In genomic region chrX:48703642-48704481, GRCh38 we compare ENCODE assay signal across 13 cellular contexts. TPM values are rescaled to one million over a fixed set of nuclear protein-coding genes. Genes with fewer than 3 reads are reported as not detected.
A peak's percentile ranks its signal among the peaks of the same experiment; 100 is the strongest.
DNase-seq lines count a peak whose midpoint lies in the region; ATAC-seq, FAIRE-seq and TF ChIP-seq lines count a peak whose summit lies in the region.
"Had no signal": no experiment of that assay in that cellular context is flagged by ENCODE, and none has a peak within 500 bp of the region (broad histone marks: within the 10 kb centered on the region; RNA-seq: fewer than 3 reads in every experiment).

No MANE protein-coding gene starts in this region.

- peaks cover 61% of the 10 kb centered on the region for H3K79me2 ChIP-seq in K562 (ENCODE audit: control insufficient read depth, insufficient read depth, low read length)

- H3K9me3 Mint-ChIP-seq in activated naive CD8-positive, alpha-beta T cell treated with anti-CD3 and anti-CD28 coated beads, Interleukin-2, amount 10 ng/mL, durations not matched to agents 7 days and 5 days: no peaks in the 10 kb centered on the region
- no peaks in the 10 kb centered on the region for H3K9me3 Mint-ChIP-seq in activated naive CD8-positive, alpha-beta T cell treated with anti-CD3 and anti-CD28 coated beads, Interleukin-2, amount 50 U/mL, for 24 hours
- H3K9me3 Mint-ChIP-seq: CD14-positive monocyte had no signal

- peaks cover 24 to 33% of the 10 kb centered on the region in 2 experiments for H3K4me1 ChIP-seq in K562 (replicated peaks in 1 of 2; ENCODE audit: control insufficient read depth in 2 of 2, insufficient read depth in 2 of 2, low read length in 2 of 2)
- H3K4me1 ChIP-seq in heart right ventricle: peaks cover 0 to 12% (median 0%) of the 10 kb centered on the region in 9 donors

- in situ Hi-C loops in K562 (cut with MboI): no loop called here
- in situ Hi-C loops in ACHN (cut with HindIII; ENCODE audit: low pct_ligation_motif_present, low pct_unique_long_range_greater_than_20kb, low sequenced_read_pairs): no loop called here

- peaks cover 17% of the 10 kb centered on the region for H3K36me3 Mint-ChIP-seq in activated naive CD8-positive, alpha-beta T cell treated with anti-CD3 and anti-CD28 coated beads, Interleukin-2, amount 10 ng/mL, durations not matched to agents 7 days and 5 days
- H3K36me3 Mint-ChIP-seq in activated naive CD8-positive, alpha-beta T cell treated with anti-CD3 and anti-CD28 coated beads, Interleukin-2, amount 50 U/mL, for 24 hours (ENCODE audit: low read depth): peaks cover 19% of the 10 kb centered on the region

- TF ChIP-seq CTCF in K562 (IDR thresholded peaks at IDR 0.05 in 2 of 3, conservative IDR thresholded peaks at IDR 0.05 in 1 of 3; ENCODE audit: insufficient read depth in 2 of 3, low read depth in 1 of 3, low read length in 3 of 3): no peak
- peak in 2 of 9 donors; percentile 17 to 33 for TF ChIP-seq CTCF in heart right ventricle (IDR thresholded peaks at IDR 0.05)

- H3K27ac ChIP-seq in K562 (ENCODE audit: extremely low read depth, low read depth, low read length) (no peak overlapping the region), heart right ventricle (peak overlapping the region in 6 of 10 donors; percentile 25 to 60 (median 42)), temporal lobe (ENCODE audit: low read depth, low read length) (peak overlapping the region; percentile 70)

- TF ChIP-seq POLR2A in K562 (conservative IDR thresholded peaks at IDR 0.05): no peak

- intact Hi-C loops in K562 (cut with micrococcal nuclease): loop anchor here (5.0 kb wide), 1 partner anchor 33 kb away; no protein-coding TSS in a partner anchor
- intact Hi-C loops in heart right ventricle (cut with DNase I): loop anchor here in 1 of 10 donors (5.0 kb wide), 1 partner anchor 33 kb away; no protein-coding TSS in a partner anchor

- no peak for DNase-seq in activated naive CD8-positive, alpha-beta T cell treated with anti-CD3 and anti-CD28 coated beads, Interleukin-2, amount 10 ng/mL, durations not matched to agents 7 days and 5 days
- DNase-seq in activated naive CD8-positive, alpha-beta T cell treated with anti-CD3 and anti-CD28 coated beads, Interleukin-2, amount 50 U/mL, for 24 hours: no peak
- DNase-seq in K562 (ENCODE audit: extremely low read depth in 1 of 4, low spot score in 3 of 4) (no peak), heart right ventricle (no peak), ACHN (no peak), DMS79 (lab: John Stamatoyannopoulos, UW) (no peak)
- DNase-seq: activated gamma-delta T cell; NCI-H1105 treated with DMSO at 0.1 percent for 48 hours; stimulated activated CD8-positive, alpha-beta memory T cell treated with anti-CD3 and anti-CD28 coated beads, Interleukin-4, amount 100 ng/mL, for 48 hours had no signal

- FAIRE-seq in K562 (lab: Jason Lieb, UNC): no peak

- H3K4me3 Mint-ChIP-seq in activated naive CD8-positive, alpha-beta T cell treated with anti-CD3 and anti-CD28 coated beads, Interleukin-2, amount 10 ng/mL, durations not matched to agents 7 days and 5 days: no peak overlapping the region
- no peak overlapping the region for H3K4me3 Mint-ChIP-seq in activated naive CD8-positive, alpha-beta T cell treated with anti-CD3 and anti-CD28 coated beads, Interleukin-2, amount 50 U/mL, for 24 hours
- H3K4me3 Mint-ChIP-seq: CD14-positive monocyte had no signal

- CTCF ChIA-PET in K562 (lab: Yijun Ruan, JAX; ENCODE audit: low intra/inter-chr PET ratio): no interaction called here

- no peak for TF ChIP-seq RAD21 in K562 (CRISPR knock-in tag; conservative IDR thresholded peaks at IDR 0.05 in 1 of 2, IDR thresholded peaks at IDR 0.05 in 1 of 2)

- H3K27me3 ChIP-seq in K562 (ENCODE audit: control insufficient read depth in 2 of 2, insufficient read depth in 2 of 2, low read length in 2 of 2) (no peaks in the 10 kb centered on the region), heart right ventricle (peaks cover 0 to 4% (median 0%) of the 10 kb centered on the region in 7 donors)

- H3K36me3 ChIP-seq in K562 (ENCODE audit: control insufficient read depth, insufficient read depth, low read length) (peaks cover 100% of the 10 kb centered on the region), heart right ventricle (peaks cover 0 to 39% (median 0%) of the 10 kb centered on the region in 9 donors)

- no peak overlapping the region for H3K4me2 ChIP-seq in K562 (ENCODE audit: insufficient read depth, low read length)

- H3K27me3 Mint-ChIP-seq in activated naive CD8-positive, alpha-beta T cell treated with anti-CD3 and anti-CD28 coated beads, Interleukin-2, amount 10 ng/mL, durations not matched to agents 7 days and 5 days: no peaks in the 10 kb centered on the region
- H3K27me3 Mint-ChIP-seq in activated naive CD8-positive, alpha-beta T cell treated with anti-CD3 and anti-CD28 coated beads, Interleukin-2, amount 50 U/mL, for 24 hours: no peaks in the 10 kb centered on the region

- H3K4me3 ChIP-seq in K562 (no peak overlapping the region), heart right ventricle (no peak overlapping the region)

- no peak overlapping the region for H2AFZ ChIP-seq in K562 (ENCODE audit: low read depth, low read length)

- TF ChIP-seq EP300 in K562 (IDR thresholded peaks at IDR 0.05; ENCODE audit: low read length): no peak

- peaks cover 15% of the 10 kb centered on the region for H4K20me1 ChIP-seq in K562 (replicated peaks; ENCODE audit: control insufficient read depth, insufficient read depth, low read length)

- 74% methylated on average over 4 of the region's 4 CpGs for WGBS in K562 (ENCODE audit: insufficient coverage, low coverage, missing lambda C conversion rate)
- 46 to 64% methylated on average over 3 to 4 of the region's 4 CpGs for WGBS in heart right ventricle, 2 donors

- POLR2A ChIA-PET in activated naive CD8-positive, alpha-beta T cell treated with anti-CD3 and anti-CD28 coated beads, Interleukin-2, amount 10 ng/mL, durations not matched to agents 7 days and 5 days (lab: Charles Lee): no interaction called here
- POLR2A ChIA-PET in K562 (lab: Yijun Ruan, JAX): interaction anchor here (0.6 to 1.2 kb wide), 4 partner anchors 9 to 33 kb away, joined by 3 to 4 read pairs (median 4); no protein-coding TSS in a partner anchor

- H3K27ac Mint-ChIP-seq in activated naive CD8-positive, alpha-beta T cell treated with anti-CD3 and anti-CD28 coated beads, Interleukin-2, amount 10 ng/mL, durations not matched to agents 7 days and 5 days: peak overlapping the region; percentile 25
- H3K27ac Mint-ChIP-seq in activated naive CD8-positive, alpha-beta T cell treated with anti-CD3 and anti-CD28 coated beads, Interleukin-2, amount 50 U/mL, for 24 hours: no peak overlapping the region

- BruUV-seq in K562 (replicated peaks; lab: Mats Ljungman, UMichigan): TSS peak; percentile 6

- peaks cover 6% of the 10 kb centered on the region for H3K4me1 Mint-ChIP-seq in activated naive CD8-positive, alpha-beta T cell treated with anti-CD3 and anti-CD28 coated beads, Interleukin-2, amount 10 ng/mL, durations not matched to agents 7 days and 5 days
- H3K4me1 Mint-ChIP-seq in activated naive CD8-positive, alpha-beta T cell treated with anti-CD3 and anti-CD28 coated beads, Interleukin-2, amount 50 U/mL, for 24 hours: peaks cover 4% of the 10 kb centered on the region

- no peaks in the 10 kb centered on the region for H3K9me1 ChIP-seq in K562 (ENCODE audit: control insufficient read depth, insufficient read depth, low read length)

- no peaks in the 10 kb centered on the region for H3K9me3 ChIP-seq in K562 (replicated peaks; ENCODE audit: control insufficient read depth, insufficient read depth, low read depth, low read length)
- no peaks in the 10 kb centered on the region for H3K9me3 ChIP-seq in heart right ventricle

- H3K9ac ChIP-seq in K562 (ENCODE audit: insufficient read depth in 1 of 2, low read depth in 2 of 2, low read length in 2 of 2): no peak overlapping the region

- no peak for ATAC-seq in activated naive CD8-positive, alpha-beta T cell treated with anti-CD3 and anti-CD28 coated beads, Interleukin-2, amount 10 ng/mL, durations not matched to agents 7 days and 5 days (ENCODE audit: low read depth)
- ATAC-seq in activated naive CD8-positive, alpha-beta T cell treated with anti-CD3 and anti-CD28 coated beads, Interleukin-2, amount 50 U/mL, for 24 hours: no peak
- ATAC-seq in K562 (no peak), heart right ventricle (peak in 6 of 8 donors; percentile 67 to 89 (median 72)), GM21515 (IDR thresholded peaks at IDR 0.05; ENCODE audit: unreplicated experiment) (no peak)

RNA-seq across cellular contexts. Expression of gene SUV39H1, which starts 7.3 kb away (rescaled TPM):
- 10 to 100 TPM; 25.4 to 26.8 TPM for total RNA-seq in activated naive CD8-positive, alpha-beta T cell treated with anti-CD3 and anti-CD28 coated beads, Interleukin-2, amount 10 ng/mL, durations not matched to agents 7 days and 5 days
- total RNA-seq in K562 (2011; cell fraction: chromatin; rRNA removed; ENCODE audit: low replicate concordance): 9.5 and 28.8 TPM in 2 replicates
- total RNA-seq in K562 (2011; cell fraction: nucleolus; rRNA removed): 29.4 and 31.5 TPM in 2 replicates
- total RNA-seq in K562 (2011; cell fraction: nucleoplasm; rRNA removed): 20.1 and 21.3 TPM in 2 replicates
- total RNA-seq in K562 (2014; rRNA removed) (21.7 and 29.1 TPM in 2 replicates), K562 (2014; rRNA removed; fragmentation: Illumina TruSeq; extraction: Trizol) (11.5 and 13.1 TPM in 2 replicates), K562 (2015; rRNA removed; fragmentation: Illumina TruSeq; extraction: Trizol) (17.9 and 19.0 TPM in 2 replicates), K562 (2021) (31.9 and 34.7 TPM in 2 replicates), heart right ventricle (1 to 10 TPM; 2.2 to 5.6 (median 3.1) TPM), temporal lobe (1.7 TPM)
- polyA plus RNA-seq in K562 (2011; rRNA removed) (13.8 and 26.0 TPM in 2 replicates), K562 (2014; fragmentation: Illumina TruSeq; extraction: Trizol) (32.1 and 33.5 TPM in 2 replicates), K562 (2014; fragmentation: Nextera tagmentation; extraction: Ambion mirVana) (1 to 10 TPM; 4.7 to 6.5 TPM), K562 (2014; rRNA removed) (19.0 and 19.4 TPM in 2 replicates), heart right ventricle (1 to 10 TPM; 1.4 to 4.6 TPM)
- 23.8 and 37.0 TPM in 2 replicates for polyA plus RNA-seq in K562 (2011; cell fraction: cytosol; rRNA removed)
- 38.1 and 50.4 TPM in 2 replicates for polyA plus RNA-seq in K562 (2011; cell fraction: nucleus; rRNA removed)
- polyA plus RNA-seq in K562 (2012): 26.5 and 33.6 TPM in 2 replicates
- 16.9 and 18.2 TPM in 2 replicates for polyA minus RNA-seq in K562 (2011; rRNA and poly(A)+ RNA removed)
- 18.5 and 20.0 TPM in 2 replicates for polyA minus RNA-seq in K562 (2011; cell fraction: cytosol; rRNA and poly(A)+ RNA removed)
- polyA minus RNA-seq in K562 (2011; cell fraction: nucleus; rRNA and poly(A)+ RNA removed): 15.3 and 17.7 TPM in 2 replicates

RNA-seq across cellular contexts. Expression of gene WAS, which starts 20.3 kb away (rescaled TPM):
- total RNA-seq in activated naive CD8-positive, alpha-beta T cell treated with anti-CD3 and anti-CD28 coated beads, Interleukin-2, amount 10 ng/mL, durations not matched to agents 7 days and 5 days: 100 to 1,000 TPM; 142 to 146 TPM
- total RNA-seq in K562 (2011; cell fraction: chromatin; rRNA removed; ENCODE audit: low replicate concordance): 0.72 and 3.4 TPM in 2 replicates
- total RNA-seq in K562 (2011; cell fraction: nucleolus; rRNA removed): 2.2 and 2.8 TPM in 2 replicates
- total RNA-seq in K562 (2011; cell fraction: nucleoplasm; rRNA removed): 0.95 and 3.4 TPM in 2 replicates
- total RNA-seq in K562 (2014; rRNA removed) (8.8 and 9.7 TPM in 2 replicates), K562 (2014; rRNA removed; fragmentation: Illumina TruSeq; extraction: Trizol) (2.4 and 2.9 TPM in 2 replicates), K562 (2015; rRNA removed; fragmentation: Illumina TruSeq; extraction: Trizol) (5.9 and 7.9 TPM in 2 replicates), K562 (2021) (10.8 and 15.7 TPM in 2 replicates), heart right ventricle (10 to 100 TPM in 1 of 10 donors, 1 to 10 TPM in 8, under 1 TPM in 1; 0.86 to 14.3 (median 1.7) TPM), temporal lobe (0.74 TPM)
- polyA plus RNA-seq in K562 (2011; rRNA removed) (1.2 and 20.4 TPM in 2 replicates), K562 (2014; fragmentation: Illumina TruSeq; extraction: Trizol) (16.1 and 17.7 TPM in 2 replicates), K562 (2014; fragmentation: Nextera tagmentation; extraction: Ambion mirVana) (under 1 TPM; 0.11 to 0.25 TPM), K562 (2014; rRNA removed) (3.8 and 4.3 TPM in 2 replicates), heart right ventricle (1 to 10 TPM; 1.9 TPM)
- 2.1 and 14.4 TPM in 2 replicates for polyA plus RNA-seq in K562 (2011; cell fraction: cytosol; rRNA removed)
- 8.1 and 32.0 TPM in 2 replicates for polyA plus RNA-seq in K562 (2011; cell fraction: nucleus; rRNA removed)
- 15.0 and 38.9 TPM in 2 replicates for polyA plus RNA-seq in K562 (2012)
- 1.6 and 7.1 TPM in 2 replicates for polyA minus RNA-seq in K562 (2011; rRNA and poly(A)+ RNA removed)
- polyA minus RNA-seq in K562 (2011; cell fraction: cytosol; rRNA and poly(A)+ RNA removed): 4.1 and 34.6 TPM in 2 replicates
- polyA minus RNA-seq in K562 (2011; cell fraction: nucleus; rRNA and poly(A)+ RNA removed): 2.3 and 18.2 TPM in 2 replicates

RNA-seq across cellular contexts. Expression of gene GLOD5, which starts 57.7 kb away (rescaled TPM):
- not detected for total RNA-seq in activated naive CD8-positive, alpha-beta T cell treated with anti-CD3 and anti-CD28 coated beads, Interleukin-2, amount 10 ng/mL, durations not matched to agents 7 days and 5 days
- total RNA-seq in K562 (2011; cell fraction: chromatin; rRNA removed; ENCODE audit: low replicate concordance): not detected in 2 replicates
- not detected in 2 replicates for total RNA-seq in K562 (2011; cell fraction: nucleolus; rRNA removed)
- total RNA-seq in K562 (2011; cell fraction: nucleoplasm; rRNA removed): not detected in 2 replicates
- total RNA-seq in K562 (2014; rRNA removed): 0.27 and 1.1 TPM in 2 replicates
- 1.5 and 1.7 TPM in 2 replicates for total RNA-seq in K562 (2014; rRNA removed; fragmentation: Illumina TruSeq; extraction: Trizol)
- 1.7 and 2.2 TPM in 2 replicates for total RNA-seq in K562 (2015; rRNA removed; fragmentation: Illumina TruSeq; extraction: Trizol)
- 1.4 and 1.9 TPM in 2 replicates for total RNA-seq in K562 (2021)
- 3.4 and 4.3 TPM in 2 replicates for polyA plus RNA-seq in K562 (2011; rRNA removed)
- 4.0 and 5.8 TPM in 2 replicates for polyA plus RNA-seq in K562 (2011; cell fraction: cytosol; rRNA removed)
- 0.81 and 0.94 TPM in 2 replicates for polyA plus RNA-seq in K562 (2011; cell fraction: nucleus; rRNA removed)
- polyA plus RNA-seq in K562 (2012): 1.1 and 2.9 TPM in 2 replicates
- polyA plus RNA-seq in K562 (2014; fragmentation: Illumina TruSeq; extraction: Trizol): 2.2 and 3.1 TPM in 2 replicates
- polyA plus RNA-seq in K562 (2014; fragmentation: Nextera tagmentation; extraction: Ambion mirVana): 1 to 10 TPM; 3.8 to 4.4 TPM
- 2.0 and 3.2 TPM in 2 replicates for polyA plus RNA-seq in K562 (2014; rRNA removed)
- 0.88 and 1.2 TPM in 2 replicates for polyA minus RNA-seq in K562 (2011; rRNA and poly(A)+ RNA removed)
- polyA minus RNA-seq in K562 (2011; cell fraction: cytosol; rRNA and poly(A)+ RNA removed): not detected in 2 replicates
- polyA minus RNA-seq in K562 (2011; cell fraction: nucleus; rRNA and poly(A)+ RNA removed): not detected in 2 replicates
- not detected for total RNA-seq in heart right ventricle
- polyA plus RNA-seq in heart right ventricle: not detected
- total RNA-seq in temporal lobe: not detected
- total RNA-seq: omental fat pad had no signal
- polyA plus RNA-seq: CD14-positive monocyte had no signal

Comparison
In these comparisons a context has a peak if more than half of its experiments do, and no peak if none do; other contexts are left out.
1. ATAC-seq: peak in heart right ventricle (6 of 8); none in activated naive CD8-positive, alpha-beta T cell treated with anti-CD3 and anti-CD28 coated beads, Interleukin-2, amount 10 ng/mL, durations not matched to agents 7 days and 5 days (single experiment), activated naive CD8-positive, alpha-beta T cell treated with anti-CD3 and anti-CD28 coated beads, Interleukin-2, amount 50 U/mL, for 24 hours (single experiment), K562 (single experiment) and GM21515 (single experiment).
2. RNA of gene WAS, which starts 20.3 kb away (total RNA-seq): 142 to 146 TPM in activated naive CD8-positive, alpha-beta T cell treated with anti-CD3 and anti-CD28 coated beads, Interleukin-2, amount 10 ng/mL, durations not matched to agents 7 days and 5 days; 0.72 to 15.7 TPM in K562, 0.86 to 14.3 TPM in heart right ventricle and 0.74 TPM in temporal lobe (single experiment); every median in the first group is over 4 times any median in the second.